8 cellular contexts compared by ENCODE assay signal in the genomic region with DNA sequence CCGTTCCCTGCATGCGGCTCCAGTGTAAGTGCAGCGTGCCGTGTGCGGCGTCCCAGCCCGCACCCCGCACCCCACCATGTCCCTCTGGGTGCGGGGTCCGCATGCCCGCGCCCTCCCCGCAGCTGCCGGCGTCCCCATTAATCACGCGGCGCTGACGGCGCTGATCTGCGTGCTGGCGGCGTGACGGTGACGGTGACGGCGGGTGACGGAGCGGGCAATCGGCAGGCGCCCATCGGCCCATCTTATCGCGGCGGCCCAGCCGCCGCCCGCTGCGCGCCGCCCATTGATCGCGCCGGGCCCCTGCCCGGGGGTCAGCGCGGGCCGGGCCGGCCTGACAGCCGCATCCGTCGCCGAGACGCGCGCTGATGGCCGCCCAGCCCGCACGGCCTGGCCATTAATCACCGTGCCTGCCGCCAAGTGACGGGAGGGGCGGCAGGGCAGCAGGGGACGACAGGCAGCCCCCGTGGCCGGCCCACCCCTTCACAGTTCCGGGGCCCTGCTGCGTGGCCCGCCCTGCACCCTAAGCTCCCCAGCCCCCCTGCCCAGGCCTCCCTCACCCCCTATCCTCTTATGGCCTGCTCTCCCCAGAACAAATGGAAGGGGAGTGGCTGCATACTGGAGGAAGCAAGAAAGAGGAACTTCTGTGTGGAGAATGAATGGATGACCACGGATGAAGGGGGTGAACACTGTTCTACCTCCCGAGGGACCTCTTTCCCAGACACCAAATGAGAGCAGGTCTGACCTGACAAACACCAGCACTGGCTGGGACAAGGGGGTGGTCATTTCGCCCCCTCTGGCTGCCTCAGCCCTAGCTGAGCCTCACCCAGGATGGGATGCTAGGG. TPM values are rescaled to one million over a fixed set of nuclear protein-coding genes. Genes with fewer than 3 reads are reported as not detected.
DNase-seq lines count a peak whose midpoint lies in the region; ATAC-seq, FAIRE-seq and TF ChIP-seq lines count a peak whose summit lies in the region.

No MANE protein-coding gene starts in this region.

- intact Hi-C loops in CD14-positive monocyte (cut with micrococcal nuclease) (loop anchor here (5.0 to 10.0 kb wide), 7 partner anchors 45 to 730 kb away; partner anchors contain the start of genes RUVBL1 (in 2 of the 2) and ABTB1 (in 1 of the 2)), HepG2 (cut with micrococcal nuclease; ENCODE audit: unreplicated experiment) (no loop called here)

- no peak for FAIRE-seq in HepG2 (lab: Jason Lieb, UNC)

- peaks cover 0 to 2% (median 0%) of the 10 kb centered on the region in 3 donors for H3K27me3 Mint-ChIP-seq in CD14-positive monocyte (ENCODE audit: low read depth in 3 of 3)
- H3K27me3 Mint-ChIP-seq in central memory CD8-positive, alpha-beta T cell, result no peaks in the 10 kb centered on the region
- no peaks in the 10 kb centered on the region for H3K27me3 Mint-ChIP-seq in stimulated activated memory B cell treated with anti-CD40 and anti-IgM and Interleukin-4, amounts not matched to agents 10 μg/mL and 1 μg/mL and 100 μg/mL, for 72 hours

- POLR2A ChIA-PET in HepG2 (lab: Yijun Ruan, JAX), result no interaction called here

- TF ChIP-seq EP300 in HepG2 (IDR thresholded peaks at IDR 0.05; ENCODE audit: low read depth in 2 of 2, low read length in 2 of 2) (no peak), HepG2 (CRISPR knock-in tag; IDR thresholded peaks at IDR 0.05; ENCODE audit: borderline replicate concordance) (no peak)

- in situ Hi-C loops in HepG2 (cut with HindIII; ENCODE audit: extremely low pct_ligation_motif_present, low pct_unique_long_range_greater_than_20kb) (no loop called here), ACHN (cut with HindIII; ENCODE audit: low pct_ligation_motif_present, low pct_unique_long_range_greater_than_20kb, low sequenced_read_pairs) (no loop called here)

- peaks cover 10% of the 10 kb centered on the region; the same call in 1 of the 2 replicates for H3K4me1 ChIP-seq in HepG2 (ENCODE audit: insufficient read depth, low read length)

- TF ChIP-seq CTCF in CD14-positive monocyte (IDR thresholded peaks at IDR 0.05), result no peak
- TF ChIP-seq CTCF in HepG2 (CRISPR knock-in tag; IDR thresholded peaks at IDR 0.05), result no peak

- peaks cover 37% of the 10 kb centered on the region for H3K4me1 Mint-ChIP-seq in CD14-positive monocyte
- no peaks in the 10 kb centered on the region for H3K4me1 Mint-ChIP-seq in central memory CD8-positive, alpha-beta T cell
- peaks cover 15% of the 10 kb centered on the region for H3K4me1 Mint-ChIP-seq in stimulated activated memory B cell treated with anti-CD40 and anti-IgM and Interleukin-4, amounts not matched to agents 10 μg/mL and 1 μg/mL and 100 μg/mL, for 72 hours

- H3K36me3 Mint-ChIP-seq in CD14-positive monocyte, result peaks cover 34 to 40% of the 10 kb centered on the region in 2 donors
- peaks cover 17% of the 10 kb centered on the region for H3K36me3 Mint-ChIP-seq in central memory CD8-positive, alpha-beta T cell (ENCODE audit: insufficient read depth)
- peaks cover 37% of the 10 kb centered on the region for H3K36me3 Mint-ChIP-seq in stimulated activated memory B cell treated with anti-CD40 and anti-IgM and Interleukin-4, amounts not matched to agents 10 μg/mL and 1 μg/mL and 100 μg/mL, for 72 hours

- no peak for TF ChIP-seq POLR2A in HepG2 (IDR thresholded peaks at IDR 0.05; ENCODE audit: insufficient read depth in 1 of 2, low read depth in 2 of 2, low read length in 2 of 2)

- no peaks in the 10 kb centered on the region for H3K9me3 ChIP-seq in HepG2 (ENCODE audit: low read length)

- H3K27me3 ChIP-seq in HepG2 (ENCODE audit: control insufficient read depth in 1 of 2, insufficient read depth in 2 of 2, low read length in 2 of 2), result no peaks in the 10 kb centered on the region

- H3K4me2 ChIP-seq in HepG2 (ENCODE audit: low read depth, low read length), result no peak overlapping the region

- DNase-seq in CD14-positive monocyte (ENCODE audit: low spot score), result peak; percentile 73
- peak; percentile 83 for DNase-seq in NOMO-1 treated with DMSO at 0.1 percent for 48 hours (lab: John Stamatoyannopoulos, UW; ENCODE audit: unreplicated experiment)
- no peak for DNase-seq in central memory CD8-positive, alpha-beta T cell (ENCODE audit: low spot score in 2 of 2)
- DNase-seq in HepG2 (ENCODE audit: low spot score), result no peak
- no peak for DNase-seq in NCI-H82 (lab: John Stamatoyannopoulos, UW)
- DNase-seq in ACHN, result no peak
- no peak for DNase-seq in NCI-H510A treated with DMSO at 0.1 percent for 48 hours (lab: John Stamatoyannopoulos, UW)

- no peak for TF ChIP-seq RAD21 in HepG2 (CRISPR knock-in tag; IDR thresholded peaks at IDR 0.05)

- no TSS peak for BruUV-seq in HepG2 (replicated peaks; lab: Mats Ljungman, UMichigan)

- H3K36me3 ChIP-seq in HepG2 (replicated peaks in 1 of 2; ENCODE audit: control insufficient read depth in 1 of 2, insufficient read depth in 2 of 2, low read length in 2 of 2), result peaks cover 9 to 53% of the 10 kb centered on the region in 2 experiments

- H3K9ac ChIP-seq in HepG2 (ENCODE audit: insufficient read depth, low read depth, low read length), result no peak overlapping the region

- H3K4me3 ChIP-seq in HepG2 (replicated peaks in 1 of 3; ENCODE audit: insufficient read depth in 1 of 3, low read depth in 2 of 3, low read length in 3 of 3), result no peak overlapping the region

- CTCF ChIA-PET in HepG2 (lab: Yijun Ruan, JAX; ENCODE audit: low intra/inter-chr PET ratio, low total read pairs), result interaction anchor here (0.5 kb wide), 1 partner anchor 443 kb away, joined by 3 read pairs; no protein-coding TSS in a partner anchor

- 98% methylated on average over 55 of the region's 72 CpGs for WGBS in HepG2 (ENCODE audit: low lambda C conversion rate)

- H3K9me3 Mint-ChIP-seq in CD14-positive monocyte, result no peaks in the 10 kb centered on the region
- no peaks in the 10 kb centered on the region for H3K9me3 Mint-ChIP-seq in central memory CD8-positive, alpha-beta T cell
- no peaks in the 10 kb centered on the region for H3K9me3 Mint-ChIP-seq in stimulated activated memory B cell treated with anti-CD40 and anti-IgM and Interleukin-4, amounts not matched to agents 10 μg/mL and 1 μg/mL and 100 μg/mL, for 72 hours

- no peak overlapping the region for H2AFZ ChIP-seq in HepG2 (ENCODE audit: low read length)

- H3K27ac Mint-ChIP-seq in CD14-positive monocyte, result peak overlapping the region; percentile 72 to 90 (median 87)
- no peak overlapping the region for H3K27ac Mint-ChIP-seq in central memory CD8-positive, alpha-beta T cell (ENCODE audit: low read depth)
- H3K27ac Mint-ChIP-seq in stimulated activated memory B cell treated with anti-CD40 and anti-IgM and Interleukin-4, amounts not matched to agents 10 μg/mL and 1 μg/mL and 100 μg/mL, for 72 hours, result peak overlapping the region; percentile 70

- no peak for ATAC-seq in central memory CD8-positive, alpha-beta T cell (replicated peaks; ENCODE audit: extremely low read depth, poor library complexity, severe bottlenecking)
- ATAC-seq in HepG2, result 0 out of 3 replicates have a peak, but pooled peaks have one; percentile 6
- peak; percentile 49 for ATAC-seq in stimulated activated memory B cell treated with anti-CD40 and anti-IgM and Interleukin-4, amounts not matched to agents 10 μg/mL and 1 μg/mL and 100 μg/mL, for 72 hours

- H3K4me3 Mint-ChIP-seq in CD14-positive monocyte, result peak overlapping the region; percentile 82 to 87
- H3K4me3 Mint-ChIP-seq in central memory CD8-positive, alpha-beta T cell, result peak overlapping the region; percentile 58
- H3K4me3 Mint-ChIP-seq in stimulated activated memory B cell treated with anti-CD40 and anti-IgM and Interleukin-4, amounts not matched to agents 10 μg/mL and 1 μg/mL and 100 μg/mL, for 72 hours, result peak overlapping the region; percentile 76

- H4K20me1 ChIP-seq in HepG2 (ENCODE audit: insufficient read depth, low read length), result peaks cover 10% of the 10 kb centered on the region; the same call in 1 of the 2 replicates

- no peaks in the 10 kb centered on the region for H3K79me2 ChIP-seq in HepG2 (ENCODE audit: insufficient read depth, low read length)

- no peak overlapping the region for H3K27ac ChIP-seq in HepG2 (ENCODE audit: extremely low read length, insufficient read depth, low read length)

RNA-seq across cellular contexts. Expression of gene SEC61A1, which starts 24.8 kb away (rescaled TPM):
- 100 to 1,000 TPM; 114 to 136 TPM for polyA plus RNA-seq in CD14-positive monocyte
- 128 and 203 TPM in 2 replicates for total RNA-seq in HepG2 (2016; rRNA removed; fragmentation: Illumina TruSeq; extraction: Trizol)
- 23.2 and 24.0 TPM in 2 replicates for total RNA-seq in HepG2 (2016; cell fraction: cytosol; rRNA removed; fragmentation: Illumina TruSeq; extraction: Trizol; ENCODE audit: low read depth)
- total RNA-seq in HepG2 (2016; cell fraction: insoluble cytoplasmic fraction; rRNA removed; fragmentation: Illumina TruSeq; extraction: Trizol), result 113 and 205 TPM in 2 replicates
- 77.7 and 81.8 TPM in 2 replicates for total RNA-seq in HepG2 (2016; cell fraction: membrane; rRNA removed; fragmentation: Illumina TruSeq; extraction: Trizol)
- total RNA-seq in HepG2 (2016; cell fraction: nucleus; rRNA removed; fragmentation: Illumina TruSeq; extraction: Trizol), result 217 and 248 TPM in 2 replicates
- polyA plus RNA-seq in HepG2 (2011; rRNA removed), result 170 and 173 TPM in 2 replicates
- polyA plus RNA-seq in HepG2 (2011; cell fraction: cytosol; rRNA removed), result 169 and 191 TPM in 2 replicates
- 153 and 160 TPM in 2 replicates for polyA plus RNA-seq in HepG2 (2011; cell fraction: nucleus; rRNA removed)
- polyA plus RNA-seq in HepG2 (2012), result 121 and 145 TPM in 2 replicates
- 19.7 and 20.8 TPM in 2 replicates for polyA plus RNA-seq in HepG2 (2016; cell fraction: cytosol; fragmentation: Illumina TruSeq; extraction: Trizol; ENCODE audit: low read depth)
- 101 and 109 TPM in 2 replicates for polyA plus RNA-seq in HepG2 (2016; cell fraction: insoluble cytoplasmic fraction; fragmentation: Illumina TruSeq; extraction: Trizol; ENCODE audit: low read depth)
- polyA plus RNA-seq in HepG2 (2016; cell fraction: membrane; fragmentation: Illumina TruSeq; extraction: Trizol; ENCODE audit: low read depth), result 42.6 and 47.4 TPM in 2 replicates
- polyA plus RNA-seq in HepG2 (2016; cell fraction: nucleus; fragmentation: Illumina TruSeq; extraction: Trizol; ENCODE audit: insufficient read depth, low read depth), result 314 and 317 TPM in 2 replicates
- 520 and 651 TPM in 2 replicates for polyA minus RNA-seq in HepG2 (2011; rRNA and poly(A)+ RNA removed; ENCODE audit: low replicate concordance)
- 181 and 199 TPM in 2 replicates for polyA minus RNA-seq in HepG2 (2011; cell fraction: cytosol; rRNA and poly(A)+ RNA removed)
- polyA minus RNA-seq in HepG2 (2011; cell fraction: nucleus; rRNA and poly(A)+ RNA removed), result 116 and 132 TPM in 2 replicates

RNA-seq across cellular contexts. Expression of gene RUVBL1, which starts 46.6 kb away (rescaled TPM):
- polyA plus RNA-seq in CD14-positive monocyte, result 10 to 100 TPM; 14.4 to 16.2 TPM
- 86.3 and 120 TPM in 2 replicates for total RNA-seq in HepG2 (2016; rRNA removed; fragmentation: Illumina TruSeq; extraction: Trizol)
- total RNA-seq in HepG2 (2016; cell fraction: cytosol; rRNA removed; fragmentation: Illumina TruSeq; extraction: Trizol; ENCODE audit: low read depth), result 21.3 and 22.5 TPM in 2 replicates
- 90.7 and 130 TPM in 2 replicates for total RNA-seq in HepG2 (2016; cell fraction: insoluble cytoplasmic fraction; rRNA removed; fragmentation: Illumina TruSeq; extraction: Trizol)
- 28.2 and 30.2 TPM in 2 replicates for total RNA-seq in HepG2 (2016; cell fraction: membrane; rRNA removed; fragmentation: Illumina TruSeq; extraction: Trizol)
- 36.7 and 39.2 TPM in 2 replicates for total RNA-seq in HepG2 (2016; cell fraction: nucleus; rRNA removed; fragmentation: Illumina TruSeq; extraction: Trizol)
- 29.7 and 32.7 TPM in 2 replicates for polyA plus RNA-seq in HepG2 (2011; rRNA removed)
- 38.1 and 39.4 TPM in 2 replicates for polyA plus RNA-seq in HepG2 (2011; cell fraction: cytosol; rRNA removed)
- 13.5 and 14.5 TPM in 2 replicates for polyA plus RNA-seq in HepG2 (2011; cell fraction: nucleus; rRNA removed)
- polyA plus RNA-seq in HepG2 (2012), result 33.6 and 40.3 TPM in 2 replicates
- 11.3 and 12.3 TPM in 2 replicates for polyA plus RNA-seq in HepG2 (2016; cell fraction: cytosol; fragmentation: Illumina TruSeq; extraction: Trizol; ENCODE audit: low read depth)
- 101 and 104 TPM in 2 replicates for polyA plus RNA-seq in HepG2 (2016; cell fraction: insoluble cytoplasmic fraction; fragmentation: Illumina TruSeq; extraction: Trizol; ENCODE audit: low read depth)
- 16.7 and 17.6 TPM in 2 replicates for polyA plus RNA-seq in HepG2 (2016; cell fraction: membrane; fragmentation: Illumina TruSeq; extraction: Trizol; ENCODE audit: low read depth)
- polyA plus RNA-seq in HepG2 (2016; cell fraction: nucleus; fragmentation: Illumina TruSeq; extraction: Trizol; ENCODE audit: insufficient read depth, low read depth), result 38.5 and 40.8 TPM in 2 replicates
- 48.8 and 126 TPM in 2 replicates for polyA minus RNA-seq in HepG2 (2011; rRNA and poly(A)+ RNA removed; ENCODE audit: low replicate concordance)
- 20.6 and 22.9 TPM in 2 replicates for polyA minus RNA-seq in HepG2 (2011; cell fraction: cytosol; rRNA and poly(A)+ RNA removed)
- polyA minus RNA-seq in HepG2 (2011; cell fraction: nucleus; rRNA and poly(A)+ RNA removed), result 24.2 and 25.6 TPM in 2 replicates

Comparison
In these comparisons a context has a peak if more than half of its experiments do, and no peak if none do; other contexts are left out.
1. DNase-seq: peak in CD14-positive monocyte (single experiment) and NOMO-1 treated with DMSO at 0.1 percent for 48 hours (single experiment); none in central memory CD8-positive, alpha-beta T cell (0 of 2), HepG2 (single experiment), NCI-H82 (single experiment), ACHN (single experiment) and NCI-H510A treated with DMSO at 0.1 percent for 48 hours (single experiment).
2. Peak in every context shown above with its lines, with median percentiles within 50 percentile points of each other: H3K4me3 Mint-ChIP-seq.